In genomic region chr2:96138146-96139145, GRCh38 we compare ENCODE assay signal across 8 cellular contexts. TPM values are rescaled to one million over a fixed set of nuclear protein-coding genes. Genes with fewer than 3 reads are reported as not detected.
DNase-seq lines count a peak whose midpoint lies in the region; ATAC-seq and TF ChIP-seq lines count a peak whose summit lies in the region.

Gene ASTL (minus strand): TSS chr2:96138502. CDS start chr2:96138436, 66 bp downstream.

- H3K9me3 ChIP-seq in CD4-positive, CD25-positive, alpha-beta regulatory T cell (ENCODE audit: control insufficient read depth in 2 of 2, low read length in 2 of 2): no peaks in the 10 kb centered on the region
- no peaks in the 10 kb centered on the region for H3K9me3 ChIP-seq in esophagus squamous epithelium

- peaks cover 6 to 34% (median 15%) of the 10 kb centered on the region in 4 donors for H3K4me1 Mint-ChIP-seq in CD4-positive, CD25-positive, alpha-beta regulatory T cell
- peaks cover 18% of the 10 kb centered on the region for H3K4me1 Mint-ChIP-seq in activated CD8-positive, alpha-beta memory T cell treated with anti-CD3 and anti-CD28 coated beads, Interleukin-2, amount 10 ng/mL, durations not matched to agents 7 days and 5 days
- no peaks in the 10 kb centered on the region for H3K4me1 Mint-ChIP-seq in nephron progenitor cell

- CTCF ChIA-PET in activated CD8-positive, alpha-beta memory T cell treated with anti-CD3 and anti-CD28 coated beads, Interleukin-2, amount 10 ng/mL, durations not matched to agents 7 days and 5 days (lab: Charles Lee): interaction anchor here (0.6 to 20.2 kb wide), 22 partner anchors 8 to 641 kb away, joined by 3 to 675 read pairs (median 8); partner anchors contain the start of genes ADRA2B, ANKRD36C, NEURL3 and STARD7

- TF ChIP-seq CTCF in esophagus squamous epithelium (IDR thresholded peaks at IDR 0.05) (peak in 5 of 6 experiments; percentile 35 to 75 (median 63)), nephron progenitor cell (IDR thresholded peaks at IDR 0.05) (peak; percentile 44)

- no peaks in the 10 kb centered on the region for H3K27me3 ChIP-seq in CD4-positive, CD25-positive, alpha-beta regulatory T cell (ENCODE audit: control insufficient read depth, insufficient read depth, low read length)
- H3K27me3 ChIP-seq in esophagus squamous epithelium: peaks cover 0 to 34% (median 0%) of the 10 kb centered on the region in 4 donors

- peaks cover 5% of the 10 kb centered on the region for H3K27me3 Mint-ChIP-seq in CD4-positive, CD25-positive, alpha-beta regulatory T cell
- no peaks in the 10 kb centered on the region for H3K27me3 Mint-ChIP-seq in activated CD8-positive, alpha-beta memory T cell treated with anti-CD3 and anti-CD28 coated beads, Interleukin-2, amount 10 ng/mL, durations not matched to agents 7 days and 5 days
- H3K27me3 Mint-ChIP-seq in nephron progenitor cell (ENCODE audit: low read depth, poor library complexity): peaks cover 51% of the 10 kb centered on the region

- peaks cover 4% of the 10 kb centered on the region for H3K36me3 ChIP-seq in CD4-positive, CD25-positive, alpha-beta regulatory T cell (ENCODE audit: control insufficient read depth, insufficient read depth, low read length)
- no peaks in the 10 kb centered on the region for H3K36me3 ChIP-seq in esophagus squamous epithelium

- no peak within 1 kb of the TSS for H3K27ac ChIP-seq in CD4-positive, CD25-positive, alpha-beta regulatory T cell (ENCODE audit: insufficient read depth, low read length, poor library complexity, severe bottlenecking)
- H3K27ac ChIP-seq in esophagus squamous epithelium: peak within 1 kb of the TSS in 3 of 4 donors; percentile 36 to 60 (median 51)

- peak; percentile 65 to 67 for ATAC-seq in CD4-positive, CD25-positive, alpha-beta regulatory T cell (ENCODE audit: low read depth in 2 of 2)
- ATAC-seq in GM21381 (IDR thresholded peaks at IDR 0.05; ENCODE audit: unreplicated experiment): peak; percentile 38
- ATAC-seq in activated CD8-positive, alpha-beta memory T cell treated with anti-CD3 and anti-CD28 coated beads, Interleukin-2, amount 10 ng/mL, durations not matched to agents 7 days and 5 days: peak; percentile 38
- no peak for ATAC-seq in HG03045 (IDR thresholded peaks at IDR 0.05; ENCODE audit: unreplicated experiment)
- no peak for ATAC-seq in GM19328 (IDR thresholded peaks at IDR 0.05; ENCODE audit: unreplicated experiment)

- intact Hi-C loops in esophagus squamous epithelium (cut with DNase I): no loop called here

- no peak for TF ChIP-seq POLR2A in esophagus squamous epithelium (IDR thresholded peaks at IDR 0.05)

- no peak within 1 kb of the TSS for H3K4me3 ChIP-seq in CD4-positive, CD25-positive, alpha-beta regulatory T cell (ENCODE audit: low read depth, low read length)
- H3K4me3 ChIP-seq in esophagus squamous epithelium: peak within 1 kb of the TSS in 1 of 4 donors; percentile 28

- 13 to 17% methylated on average over 2 to 9 of the region's 17 CpGs for WGBS in esophagus squamous epithelium, 2 donors

- peak within 1 kb of the TSS in 1 of 4 donors; percentile 66 for H3K4me3 Mint-ChIP-seq in CD4-positive, CD25-positive, alpha-beta regulatory T cell
- no peak within 1 kb of the TSS for H3K4me3 Mint-ChIP-seq in activated CD8-positive, alpha-beta memory T cell treated with anti-CD3 and anti-CD28 coated beads, Interleukin-2, amount 10 ng/mL, durations not matched to agents 7 days and 5 days
- H3K4me3 Mint-ChIP-seq in nephron progenitor cell: no peak within 1 kb of the TSS

- DNase-seq in CD4-positive, CD25-positive, alpha-beta regulatory T cell: peak; percentile 51 to 77 (median 72)
- DNase-seq in NCI-H510A treated with DMSO at 0.1 percent for 48 hours (lab: John Stamatoyannopoulos, UW): peak; percentile 40
- peak; percentile 78 for DNase-seq in activated CD8-positive, alpha-beta memory T cell treated with anti-CD3 and anti-CD28 coated beads, Interleukin-2, amount 10 ng/mL, durations not matched to agents 7 days and 5 days
- no peak for DNase-seq in esophagus squamous epithelium (lab: John Stamatoyannopoulos, UW)
- peak; percentile 50 for DNase-seq in nephron progenitor cell

- H3K4me1 ChIP-seq in CD4-positive, CD25-positive, alpha-beta regulatory T cell (ENCODE audit: control insufficient read depth, insufficient read depth, low read length, poor library complexity, severe bottlenecking): peaks cover 26% of the 10 kb centered on the region
- peaks cover 0 to 29% (median 0%) of the 10 kb centered on the region in 3 donors for H3K4me1 ChIP-seq in esophagus squamous epithelium

- H3K9me3 Mint-ChIP-seq in CD4-positive, CD25-positive, alpha-beta regulatory T cell: no peaks in the 10 kb centered on the region
- no peaks in the 10 kb centered on the region for H3K9me3 Mint-ChIP-seq in activated CD8-positive, alpha-beta memory T cell treated with anti-CD3 and anti-CD28 coated beads, Interleukin-2, amount 10 ng/mL, durations not matched to agents 7 days and 5 days (ENCODE audit: low read depth)
- no peaks in the 10 kb centered on the region for H3K9me3 Mint-ChIP-seq in nephron progenitor cell

- peaks cover 15% of the 10 kb centered on the region for H3K36me3 Mint-ChIP-seq in CD4-positive, CD25-positive, alpha-beta regulatory T cell
- peaks cover 9% of the 10 kb centered on the region for H3K36me3 Mint-ChIP-seq in activated CD8-positive, alpha-beta memory T cell treated with anti-CD3 and anti-CD28 coated beads, Interleukin-2, amount 10 ng/mL, durations not matched to agents 7 days and 5 days
- no peaks in the 10 kb centered on the region for H3K36me3 Mint-ChIP-seq in nephron progenitor cell (ENCODE audit: low read depth)

- peak within 1 kb of the TSS in 1 of 3 donors; percentile 20 for H3K27ac Mint-ChIP-seq in CD4-positive, CD25-positive, alpha-beta regulatory T cell
- no peak within 1 kb of the TSS for H3K27ac Mint-ChIP-seq in activated CD8-positive, alpha-beta memory T cell treated with anti-CD3 and anti-CD28 coated beads, Interleukin-2, amount 10 ng/mL, durations not matched to agents 7 days and 5 days
- H3K27ac Mint-ChIP-seq in nephron progenitor cell: no peak within 1 kb of the TSS

RNA-seq across cellular contexts. Expression of gene ASTL, which starts in this region (rescaled TPM):
- total RNA-seq in CD4-positive, CD25-positive, alpha-beta regulatory T cell: 9.7 TPM
- under 1 TPM in 2 of 4 donors, not detected in 2; 0.23 to 0.39 TPM for polyA plus RNA-seq in CD4-positive, CD25-positive, alpha-beta regulatory T cell
- 1 to 10 TPM; 1.9 to 6.4 TPM for total RNA-seq in activated CD8-positive, alpha-beta memory T cell treated with anti-CD3 and anti-CD28 coated beads, Interleukin-2, amount 10 ng/mL, durations not matched to agents 7 days and 5 days
- under 1 TPM in 2 of 4 donors, not detected in 2; 0.30 to 0.53 TPM for total RNA-seq in esophagus squamous epithelium

Comparison
In these comparisons a context has a peak if more than half of its experiments do, and no peak if none do; other contexts are left out.
1. ATAC-seq: peak in CD4-positive, CD25-positive, alpha-beta regulatory T cell (2 of 2), GM21381 (single experiment) and activated CD8-positive, alpha-beta memory T cell treated with anti-CD3 and anti-CD28 coated beads, Interleukin-2, amount 10 ng/mL, durations not matched to agents 7 days and 5 days (single experiment); none in HG03045 (single experiment) and GM19328 (single experiment).